In the genomic region with DNA sequence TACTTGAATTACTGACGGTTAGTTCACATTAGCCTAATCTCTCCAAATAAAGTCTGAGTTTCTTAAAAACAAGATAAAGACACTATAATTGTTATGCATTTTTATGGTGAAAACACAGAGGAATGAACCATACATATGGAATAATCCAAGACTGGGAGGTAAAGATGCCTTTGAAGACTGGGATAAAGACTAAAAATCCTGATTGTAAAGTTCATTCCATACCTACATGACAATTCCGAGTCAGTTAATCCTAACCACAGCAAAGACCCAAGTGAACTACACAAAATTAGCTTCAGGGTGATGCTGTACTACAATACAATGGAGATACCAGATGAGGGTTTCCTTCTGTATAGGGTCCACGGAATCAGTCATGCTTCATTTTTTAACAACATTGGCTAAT, we compare ENCODE assay signal across 24 cellular contexts. TPM values are rescaled to one million over a fixed set of nuclear protein-coding genes. Genes with fewer than 3 reads are reported as not detected.
A peak's percentile ranks its signal among the peaks of the same experiment; 100 is the strongest.
DNase-seq lines count a peak whose midpoint lies in the region; ATAC-seq and TF ChIP-seq lines count a peak whose summit lies in the region.
"Had no signal": no experiment of that assay in that cellular context is flagged by ENCODE, and none has a peak within 500 bp of the region (broad histone marks: within the 10 kb centered on the region; RNA-seq: fewer than 3 reads in every experiment).

No MANE protein-coding gene starts in this region.

- H3K36me3 Mint-ChIP-seq in HFFc6 (ENCODE audit: low read depth) (peaks cover 34% of the 10 kb centered on the region), progenitor cell of endocrine pancreas (ENCODE audit: insufficient read depth) (peaks cover 7% of the 10 kb centered on the region)

- H3K4me1 ChIP-seq in ACC112 (ENCODE audit: control insufficient read depth, insufficient read depth, low read length, unreplicated experiment) (peaks cover 35% of the 10 kb centered on the region), adipocyte (ENCODE audit: control insufficient read depth, insufficient read depth, low read length) (peaks cover 55% of the 10 kb centered on the region)

- peak overlapping the region; percentile 84 for H3K27ac Mint-ChIP-seq in HFFc6
- H3K27ac Mint-ChIP-seq in progenitor cell of endocrine pancreas = no peak overlapping the region
- H3K27ac Mint-ChIP-seq: activated CD4-positive, alpha-beta T cell treated with anti-CD3 and anti-CD28 coated beads, Interleukin-2, amount 10 ng/mL, durations not matched to agents 24 days and 14 days; B cell; stimulated activated effector memory CD8-positive, alpha-beta T cell treated with anti-CD3 and anti-CD28 coated beads, Interleukin-12 subunit alpha, Interleukin-12 subunit beta, amount 100 ng/mL, for 72 hours had no signal

- H3K27me3 ChIP-seq in ACC112 (ENCODE audit: insufficient read depth, low read length) (no peaks in the 10 kb centered on the region), adipocyte (replicated peaks; ENCODE audit: control insufficient read depth, insufficient read depth, low read length) (no peaks in the 10 kb centered on the region)
- H3K27me3 ChIP-seq: adrenal gland had no signal

- no peak for ATAC-seq in HG02852 (IDR thresholded peaks at IDR 0.05; ENCODE audit: unreplicated experiment)
- ATAC-seq in GM18502 (IDR thresholded peaks at IDR 0.05; ENCODE audit: poor library complexity, unreplicated experiment) = no peak
- ATAC-seq: activated T-cell treated with anti-CD3 and anti-CD28 coated beads, Interleukin-2, amount 50 U/mL, for 4 hours; stimulated activated effector memory CD8-positive, alpha-beta T cell treated with anti-CD3 and anti-CD28 coated beads, Interleukin-12 subunit alpha, Interleukin-12 subunit beta, amount 100 ng/mL, for 72 hours had no signal

- no peaks in the 10 kb centered on the region for H3K9me3 ChIP-seq in adipocyte (ENCODE audit: control insufficient read depth, low read length)
- H3K9me3 ChIP-seq: adrenal gland had no signal

- H2AFZ ChIP-seq in ACC112 (ENCODE audit: low read length, unreplicated experiment) = peak overlapping the region; percentile 69

- H3K4me3 ChIP-seq in ACC112 (ENCODE audit: low read depth, low read length) (peak overlapping the region; percentile 56), adipocyte (ENCODE audit: low read length) (peak overlapping the region; percentile 56)
- H3K4me3 ChIP-seq: adrenal gland, coronary artery, lung had no signal

- no peaks in the 10 kb centered on the region for H3K36me3 ChIP-seq in ACC112 (ENCODE audit: insufficient read depth, low read length)
- H3K36me3 ChIP-seq in adipocyte (ENCODE audit: control insufficient read depth, insufficient read depth, low read length, severe bottlenecking) = no peaks in the 10 kb centered on the region
- H3K36me3 ChIP-seq: adrenal gland had no signal

- no peaks in the 10 kb centered on the region; the same call in 1 of the 2 replicates for H3K27me3 Mint-ChIP-seq in HFFc6 (ENCODE audit: insufficient read depth)
- H3K27me3 Mint-ChIP-seq in progenitor cell of endocrine pancreas = no peaks in the 10 kb centered on the region
- H3K27me3 Mint-ChIP-seq: activated CD4-positive, alpha-beta T cell treated with anti-CD3 and anti-CD28 coated beads, Interleukin-2, amount 10 ng/mL, durations not matched to agents 24 days and 14 days; B cell had no signal

- H3K27ac ChIP-seq in ACC112 (ENCODE audit: low read depth, low read length) = peak overlapping the region; percentile 60
- H3K27ac ChIP-seq: coronary artery, VCaP had no signal

- H3K4me1 Mint-ChIP-seq in HFFc6 (ENCODE audit: low read depth) (peaks cover 80% of the 10 kb centered on the region), progenitor cell of endocrine pancreas (ENCODE audit: low read depth) (peaks cover 16% of the 10 kb centered on the region)

- no peak for TF ChIP-seq CTCF in HFFc6 (IDR thresholded peaks at IDR 0.05)
- no peak for TF ChIP-seq CTCF in progenitor cell of endocrine pancreas (IDR thresholded peaks at IDR 0.05; ENCODE audit: unreplicated experiment)

- no peak for DNase-seq in HFFc6
- no peak for DNase-seq in adipocyte (ENCODE audit: low read depth)
- peak; percentile 10 for DNase-seq in iris pigment epithelial cell (ENCODE audit: low read depth)
- DNase-seq in progenitor cell of endocrine pancreas (ENCODE audit: low spot score, unreplicated experiment) = no peak
- DNase-seq in COR-L47 (lab: John Stamatoyannopoulos, UW) = no peak
- DNase-seq: activated CD4-positive, alpha-beta T cell treated with anti-CD3 and anti-CD28 coated beads, Interleukin-2, amount 10 ng/mL, durations not matched to agents 24 days and 14 days; activated T-cell treated with anti-CD3 and anti-CD28 coated beads, Interleukin-2, amount 50 U/mL, for 4 hours; DMS79; NCI-H1048; NCI-H1930; NCI-H2227 treated with DMSO at 0.1 percent for 48 hours; NCI-H69; RPMI8226; stimulated activated CD4-positive, alpha-beta T cell treated with anti-CD3 and anti-CD28 coated beads, Interleukin-2, amount 100 ng/mL, for 48 hours; substantia nigra had no signal

- H3K9me3 Mint-ChIP-seq in HFFc6 = no peaks in the 10 kb centered on the region
- peaks cover 7% of the 10 kb centered on the region for H3K9me3 Mint-ChIP-seq in progenitor cell of endocrine pancreas (ENCODE audit: low read depth)
- H3K9me3 Mint-ChIP-seq: activated CD4-positive, alpha-beta T cell treated with anti-CD3 and anti-CD28 coated beads, Interleukin-2, amount 10 ng/mL, durations not matched to agents 24 days and 14 days; stimulated activated effector memory CD8-positive, alpha-beta T cell treated with anti-CD3 and anti-CD28 coated beads, Interleukin-12 subunit alpha, Interleukin-12 subunit beta, amount 100 ng/mL, for 72 hours had no signal

- peaks cover 84% of the 10 kb centered on the region for H3K79me2 ChIP-seq in ACC112 (ENCODE audit: control insufficient read depth, insufficient read depth, low read length, unreplicated experiment)

- no peak overlapping the region for H3K9ac ChIP-seq in adipocyte (ENCODE audit: low read length)

- H3K4me3 Mint-ChIP-seq in HFFc6 (peak overlapping the region; percentile 82), progenitor cell of endocrine pancreas (ENCODE audit: low read depth) (no peak overlapping the region)
- H3K4me3 Mint-ChIP-seq: activated CD4-positive, alpha-beta T cell treated with anti-CD3 and anti-CD28 coated beads, Interleukin-2, amount 10 ng/mL, durations not matched to agents 24 days and 14 days; activated T-cell treated with anti-CD3 and anti-CD28 coated beads, Interleukin-2, amount 50 U/mL, for 4 hours; B cell; stimulated activated effector memory CD8-positive, alpha-beta T cell treated with anti-CD3 and anti-CD28 coated beads, Interleukin-12 subunit alpha, Interleukin-12 subunit beta, amount 100 ng/mL, for 72 hours had no signal

RNA-seq across cellular contexts. Expression of gene AP3B1, which starts 6.3 kb away (rescaled TPM):
- total RNA-seq in HFFc6 (2021; fragmentation: NEBNext Ultra II Directional; extraction: Animal tissue kit (Norgen Biotek cat#: 25700)) = 10 to 100 TPM; 51.8 to 66.8 (median 56.6) TPM
- total RNA-seq in progenitor cell of endocrine pancreas = 50.9 and 53.3 TPM in 2 replicates
